ENCODE assay signal across 7 cellular contexts in the genomic region with DNA sequence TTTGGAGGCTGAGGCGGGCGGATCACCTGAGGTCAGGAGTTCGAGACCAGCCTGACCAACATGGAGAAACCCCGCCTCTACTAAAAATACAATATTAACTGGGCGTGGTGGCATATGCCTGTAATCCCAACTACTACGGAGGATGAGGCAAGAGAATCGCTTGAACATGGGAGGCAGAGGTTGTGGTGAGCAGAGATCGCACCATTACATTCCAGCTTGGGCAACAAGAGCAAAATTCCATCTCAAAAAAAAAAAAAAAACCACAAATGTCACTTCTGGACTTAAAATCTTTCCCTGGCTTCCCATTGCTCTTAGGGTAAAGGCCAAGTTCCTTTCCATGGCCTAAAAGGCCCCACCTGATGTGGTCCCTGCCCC. TPM values are rescaled to one million over a fixed set of nuclear protein-coding genes. Genes with fewer than 3 reads are reported as not detected.
"Had no signal": no experiment of that assay in that cellular context is flagged by ENCODE, and none has a peak within 500 bp of the region (broad histone marks: within the 10 kb centered on the region; RNA-seq: fewer than 3 reads in every experiment).

No MANE protein-coding gene starts in this region.

RNA-seq across cellular contexts. Expression of gene TTC39A, which starts 5.4 kb away (rescaled TPM):
- total RNA-seq: activated CD4-positive, alpha-beta memory T cell treated with anti-CD3 and anti-CD28 coated beads, Interleukin-2, amount 10 ng/mL, durations not matched to agents 7 days and 5 days; activated CD4-positive, alpha-beta T cell treated with anti-CD3 and anti-CD28 coated beads, Interleukin-2, amount 10 ng/mL, durations not matched to agents 7 days and 5 days; activated CD8-positive, alpha-beta T cell treated with anti-CD3 and anti-CD28 coated beads, Interleukin-2, amount 10 ng/mL, durations not matched to agents 7 days and 5 days; activated naive CD8-positive, alpha-beta T cell treated with anti-CD3 and anti-CD28 coated beads, Interleukin-2, amount 10 ng/mL, durations not matched to agents 7 days and 5 days; T-helper 1 cell treated with Interleukin-12 subunit alpha and Interleukin-12 subunit beta and Interleukin-4 antibody, amounts not matched to agents 30 ng/mL and 1 ng/mL, for 36 hours; T-helper 17 cell; T-helper 2 cell treated with Interferon-gamma antibody and Interleukin-4, amounts not matched to agents 100 ng/mL and 5 ng/mL, for 36 hours had no signal
